Comparison of ENCODE assay signal across 8 cellular contexts in genomic region chr9:74777136-74777879, GRCh38.
DNase-seq lines count a peak whose midpoint lies in the region; ATAC-seq and FAIRE-seq lines count a peak whose summit lies in the region.

No MANE protein-coding gene starts in this region.

- H3K4me1 Mint-ChIP-seq in stimulated activated naive B cell treated with anti-CD40 and anti-IgM and Interleukin-4, amounts not matched to agents 10 μg/mL and 1 μg/mL and 100 μg/mL, for 72 hours: no peaks in the 10 kb centered on the region

- no peaks in the 10 kb centered on the region for H3K9me3 Mint-ChIP-seq in stimulated activated naive B cell treated with anti-CD40 and anti-IgM and Interleukin-4, amounts not matched to agents 10 μg/mL and 1 μg/mL and 100 μg/mL, for 72 hours

- DNase-seq in NCI-H82 (lab: John Stamatoyannopoulos, UW) (peak; percentile 69), NCI-H82 treated with DMSO at 0.1 percent for 48 hours (lab: John Stamatoyannopoulos, UW; ENCODE audit: unreplicated experiment) (no peak), NCI-H345 treated with DMSO at 0.1 percent for 48 hours (lab: John Stamatoyannopoulos, UW; ENCODE audit: unreplicated experiment) (peak; percentile 10), myocyte (ENCODE audit: low read depth) (peak; percentile 74)
- DNase-seq in activated CD8-positive, alpha-beta memory T cell treated with anti-CD3 and anti-CD28 coated beads for 4 hours (ENCODE audit: low read depth in 2 of 2): peak; percentile 28 to 31
- peak; percentile 37 for DNase-seq in stimulated activated naive B cell treated with anti-CD40 and anti-IgM and Interleukin-4, amounts not matched to agents 10 μg/mL and 1 μg/mL and 100 μg/mL, for 72 hours

- H3K36me3 Mint-ChIP-seq in stimulated activated naive B cell treated with anti-CD40 and anti-IgM and Interleukin-4, amounts not matched to agents 10 μg/mL and 1 μg/mL and 100 μg/mL, for 72 hours: no peaks in the 10 kb centered on the region

- H3K27ac Mint-ChIP-seq in stimulated activated naive B cell treated with anti-CD40 and anti-IgM and Interleukin-4, amounts not matched to agents 10 μg/mL and 1 μg/mL and 100 μg/mL, for 72 hours: no peak overlapping the region

- peak; percentile 83 for FAIRE-seq in endometrium (lab: Jason Lieb, UNC)

- peak; percentile 59 for ATAC-seq in HG02798 (IDR thresholded peaks at IDR 0.05; ENCODE audit: poor library complexity, unreplicated experiment)
- ATAC-seq in stimulated activated naive B cell treated with anti-CD40 and anti-IgM and Interleukin-4, amounts not matched to agents 10 μg/mL and 1 μg/mL and 100 μg/mL, for 72 hours (replicated peaks): peak; percentile 62 to 72

- H3K27me3 Mint-ChIP-seq in stimulated activated naive B cell treated with anti-CD40 and anti-IgM and Interleukin-4, amounts not matched to agents 10 μg/mL and 1 μg/mL and 100 μg/mL, for 72 hours: peaks cover 5 to 14% of the 10 kb centered on the region in 2 donors

- H3K4me3 Mint-ChIP-seq in stimulated activated naive B cell treated with anti-CD40 and anti-IgM and Interleukin-4, amounts not matched to agents 10 μg/mL and 1 μg/mL and 100 μg/mL, for 72 hours: no peak overlapping the region
